ENCODE assay signal across 8 cellular contexts in genomic region chr19:49929611-49930482, GRCh38. TPM values are rescaled to one million over a fixed set of nuclear protein-coding genes. Genes with fewer than 3 reads are reported as not detected.
DNase-seq lines count a peak whose midpoint lies in the region; ATAC-seq, FAIRE-seq and TF ChIP-seq lines count a peak whose summit lies in the region.

No MANE protein-coding gene starts in this region.

- H3K9me3 Mint-ChIP-seq in activated CD8-positive, alpha-beta memory T cell treated with anti-CD3 and anti-CD28 coated beads, Interleukin-2, amount 10 ng/mL, durations not matched to agents 7 days and 5 days (ENCODE audit: low read depth), result no peaks in the 10 kb centered on the region
- no peaks in the 10 kb centered on the region for H3K9me3 Mint-ChIP-seq in endodermal cell

- no peaks in the 10 kb centered on the region for H3K9me3 ChIP-seq in endodermal cell (ENCODE audit: control insufficient read depth, low read length)
- no peaks in the 10 kb centered on the region for H3K9me3 ChIP-seq in mesodermal cell (ENCODE audit: control insufficient read depth, low read length)

- H3K36me3 Mint-ChIP-seq in activated CD8-positive, alpha-beta memory T cell treated with anti-CD3 and anti-CD28 coated beads, Interleukin-2, amount 10 ng/mL, durations not matched to agents 7 days and 5 days, result peaks cover 37% of the 10 kb centered on the region
- peaks cover 47% of the 10 kb centered on the region for H3K36me3 Mint-ChIP-seq in endodermal cell (ENCODE audit: low read depth)

- H3K4me1 Mint-ChIP-seq in activated CD8-positive, alpha-beta memory T cell treated with anti-CD3 and anti-CD28 coated beads, Interleukin-2, amount 10 ng/mL, durations not matched to agents 7 days and 5 days, result peaks cover 58% of the 10 kb centered on the region
- H3K4me1 Mint-ChIP-seq in endodermal cell, result peaks cover 10% of the 10 kb centered on the region

- H3K27me3 ChIP-seq in endodermal cell (ENCODE audit: control insufficient read depth, insufficient read depth, low read length, poor library complexity, severe bottlenecking), result no peaks in the 10 kb centered on the region

- H3K27me3 Mint-ChIP-seq in activated CD8-positive, alpha-beta memory T cell treated with anti-CD3 and anti-CD28 coated beads, Interleukin-2, amount 10 ng/mL, durations not matched to agents 7 days and 5 days, result no peaks in the 10 kb centered on the region
- no peaks in the 10 kb centered on the region for H3K27me3 Mint-ChIP-seq in endodermal cell (ENCODE audit: insufficient read depth)

- H3K4me1 ChIP-seq in endodermal cell (ENCODE audit: control insufficient read depth, insufficient read depth, low read length) (peaks cover 7% of the 10 kb centered on the region), mesodermal cell (ENCODE audit: control insufficient read depth, insufficient read depth, low read length, poor library complexity, severe bottlenecking) (peaks cover 13% of the 10 kb centered on the region)

- H3K36me3 ChIP-seq in endodermal cell (ENCODE audit: control insufficient read depth, insufficient read depth, low read length), result peaks cover 49% of the 10 kb centered on the region
- H3K36me3 ChIP-seq in mesodermal cell (ENCODE audit: control insufficient read depth, insufficient read depth, low read length), result peaks cover 38% of the 10 kb centered on the region

- peak; percentile 54 for ATAC-seq in GM21367 (IDR thresholded peaks at IDR 0.05; ENCODE audit: unreplicated experiment)
- ATAC-seq in activated CD8-positive, alpha-beta memory T cell treated with anti-CD3 and anti-CD28 coated beads, Interleukin-2, amount 10 ng/mL, durations not matched to agents 7 days and 5 days, result peak; percentile 83

- H3K4me3 Mint-ChIP-seq in activated CD8-positive, alpha-beta memory T cell treated with anti-CD3 and anti-CD28 coated beads, Interleukin-2, amount 10 ng/mL, durations not matched to agents 7 days and 5 days, result peak overlapping the region; percentile 98
- H3K4me3 Mint-ChIP-seq in endodermal cell, result peak overlapping the region; percentile 83

- peak; percentile 12 for TF ChIP-seq CTCF in endodermal cell (conservative IDR thresholded peaks at IDR 0.05)

- CTCF ChIA-PET in activated CD8-positive, alpha-beta memory T cell treated with anti-CD3 and anti-CD28 coated beads, Interleukin-2, amount 10 ng/mL, durations not matched to agents 7 days and 5 days (lab: Charles Lee), result interaction anchor here (1.0 to 2.5 kb wide), 3 partner anchors 8 to 40 kb away, joined by 5 to 9 read pairs (median 5); no protein-coding TSS in a partner anchor

- H3K9ac ChIP-seq in endodermal cell (ENCODE audit: extremely low read depth, low read length, poor library complexity, severe bottlenecking), result peak overlapping the region; percentile 95

- WGBS in endodermal cell (ENCODE audit: insufficient coverage in 1 of 2, insufficient read length in 1 of 2), 2 experiments, result 3 to 5% methylated on average over 34 to 43 of the region's 43 CpGs
- 8 to 9% methylated on average over 25 to 31 of the region's 43 CpGs for WGBS in mesodermal cell (ENCODE audit: insufficient coverage in 2 of 2), 2 experiments

- peak overlapping the region; percentile 96 for H3K27ac ChIP-seq in endodermal cell (ENCODE audit: low read depth, low read length)
- peak overlapping the region; percentile 92 for H3K27ac ChIP-seq in mesodermal cell (ENCODE audit: low read depth, low read length, severe bottlenecking)

- H3K4me3 ChIP-seq in endodermal cell (ENCODE audit: low read length), result peak overlapping the region; percentile 100
- H3K4me3 ChIP-seq in mesodermal cell (ENCODE audit: extremely low read depth, insufficient read depth, low read length, poor library complexity, severe bottlenecking), result peak overlapping the region; percentile 93

- H3K27ac Mint-ChIP-seq in activated CD8-positive, alpha-beta memory T cell treated with anti-CD3 and anti-CD28 coated beads, Interleukin-2, amount 10 ng/mL, durations not matched to agents 7 days and 5 days, result peak overlapping the region; percentile 93
- peak overlapping the region; percentile 99 for H3K27ac Mint-ChIP-seq in endodermal cell

- DNase-seq in COLO829 (ENCODE audit: low spot score), result peak; percentile 100
- peak; percentile 89 for DNase-seq in HTR-8/SVneo (ENCODE audit: insufficient read length, low spot score)
- DNase-seq in NOMO-1 treated with DMSO at 0.1 percent for 48 hours (lab: John Stamatoyannopoulos, UW; ENCODE audit: unreplicated experiment), result peak; percentile 91
- peak; percentile 98 for DNase-seq in activated CD8-positive, alpha-beta memory T cell treated with anti-CD3 and anti-CD28 coated beads, Interleukin-2, amount 10 ng/mL, durations not matched to agents 7 days and 5 days
- DNase-seq in endodermal cell, result peak; percentile 99
- peak; percentile 69 for DNase-seq in stimulated activated CD8-positive, alpha-beta memory T cell treated with anti-CD3 and anti-CD28 coated beads, Interleukin-15, amount 100 ng/mL, for 24 hours (ENCODE audit: low read depth)

- peak; percentile 94 for FAIRE-seq in HTR-8/SVneo (lab: Jason Lieb, UNC)

RNA-seq across cellular contexts. Expression of gene NUP62, which starts 0.5 kb away (rescaled TPM):
- 100 to 1,000 TPM; 128 to 192 TPM for total RNA-seq in activated CD8-positive, alpha-beta memory T cell treated with anti-CD3 and anti-CD28 coated beads, Interleukin-2, amount 10 ng/mL, durations not matched to agents 7 days and 5 days
- total RNA-seq in endodermal cell, result 10 to 100 TPM; 84.9 to 96.4 TPM
- 80.0 TPM for polyA plus RNA-seq in endodermal cell (2013, experiment 1 of 2)
- 78.3 TPM for polyA plus RNA-seq in endodermal cell (2013, experiment 2 of 2)
- polyA plus RNA-seq in mesodermal cell (2013, experiment 1 of 2), result 59.1 TPM
- polyA plus RNA-seq in mesodermal cell (2013, experiment 2 of 2), result 46.5 TPM

RNA-seq across cellular contexts. Expression of gene ATF5, which starts 0.8 kb away (rescaled TPM):
- total RNA-seq in activated CD8-positive, alpha-beta memory T cell treated with anti-CD3 and anti-CD28 coated beads, Interleukin-2, amount 10 ng/mL, durations not matched to agents 7 days and 5 days, result 10 to 100 TPM in 1 of 2 experiments, 1 to 10 TPM in 1; 8.4 to 13.7 TPM
- total RNA-seq in endodermal cell, result 10 to 100 TPM in 1 of 2 donors, 1 to 10 TPM in 1; 7.4 to 12.0 TPM
- polyA plus RNA-seq in endodermal cell (2013, experiment 1 of 2), result 11.8 TPM
- 9.1 TPM for polyA plus RNA-seq in endodermal cell (2013, experiment 2 of 2)
- 9.3 TPM for polyA plus RNA-seq in mesodermal cell (2013, experiment 1 of 2)
- polyA plus RNA-seq in mesodermal cell (2013, experiment 2 of 2), result 10.3 TPM

RNA-seq across cellular contexts. Expression of gene SIGLEC11, which starts 31.1 kb away (rescaled TPM):
- not detected for total RNA-seq in activated CD8-positive, alpha-beta memory T cell treated with anti-CD3 and anti-CD28 coated beads, Interleukin-2, amount 10 ng/mL, durations not matched to agents 7 days and 5 days
- total RNA-seq in endodermal cell, result not detected
- not detected for polyA plus RNA-seq in endodermal cell (2013, experiment 1 of 2)
- polyA plus RNA-seq in endodermal cell (2013, experiment 2 of 2), result not detected
- polyA plus RNA-seq in mesodermal cell (2013, experiment 1 of 2), result not detected
- not detected for polyA plus RNA-seq in mesodermal cell (2013, experiment 2 of 2)

RNA-seq across cellular contexts. Expression of gene IL4I1, which starts 33.2 kb away (rescaled TPM):
- 10 to 100 TPM in 1 of 2 experiments, 1 to 10 TPM in 1; 1.7 to 12.3 TPM for total RNA-seq in activated CD8-positive, alpha-beta memory T cell treated with anti-CD3 and anti-CD28 coated beads, Interleukin-2, amount 10 ng/mL, durations not matched to agents 7 days and 5 days
- under 1 TPM in 1 of 2 donors, not detected in 1; 0.97 TPM for total RNA-seq in endodermal cell
- 0.68 TPM for polyA plus RNA-seq in endodermal cell (2013, experiment 1 of 2)
- polyA plus RNA-seq in endodermal cell (2013, experiment 2 of 2), result 0.95 TPM
- polyA plus RNA-seq in mesodermal cell (2013, experiment 1 of 2), result 1.8 TPM
- 0.81 TPM for polyA plus RNA-seq in mesodermal cell (2013, experiment 2 of 2)

RNA-seq across cellular contexts. Expression of gene TBC1D17, which starts 52.3 kb away (rescaled TPM):
- 10 to 100 TPM; 26.2 to 39.3 TPM for total RNA-seq in activated CD8-positive, alpha-beta memory T cell treated with anti-CD3 and anti-CD28 coated beads, Interleukin-2, amount 10 ng/mL, durations not matched to agents 7 days and 5 days
- 10 to 100 TPM; 40.7 to 47.3 TPM for total RNA-seq in endodermal cell
- 35.5 TPM for polyA plus RNA-seq in endodermal cell (2013, experiment 1 of 2)
- 29.4 TPM for polyA plus RNA-seq in endodermal cell (2013, experiment 2 of 2)
- 37.6 TPM for polyA plus RNA-seq in mesodermal cell (2013, experiment 1 of 2)
- 34.7 TPM for polyA plus RNA-seq in mesodermal cell (2013, experiment 2 of 2)

Comparison
In these comparisons a context has a peak if more than half of its experiments do, and no peak if none do; other contexts are left out.
1. Peak in every context shown above with its lines: DNase-seq, ATAC-seq, H3K4me3 ChIP-seq and H3K27ac ChIP-seq.